In genomic region chr13:113027095-113027494, GRCh38 we compare ENCODE assay signal across 29 cellular contexts. TPM values are rescaled to one million over a fixed set of nuclear protein-coding genes. Genes with fewer than 3 reads are reported as not detected.
"Had no signal": no experiment of that assay in that cellular context is flagged by ENCODE, and none has a peak within 500 bp of the region (broad histone marks: within the 10 kb centered on the region; RNA-seq: fewer than 3 reads in every experiment).

No MANE protein-coding gene starts in this region.

- DNase-seq: activated CD4-positive, alpha-beta memory T cell treated with anti-CD3 and anti-CD28 coated beads, Interleukin-2, amount 10 ng/mL, durations not matched to agents 7 days and 5 days; activated CD4-positive, alpha-beta T cell treated with anti-CD3 and anti-CD28 coated beads, Interleukin-2, amount 50 U/mL, for 1 hour; activated CD4-positive, CD25-positive, alpha-beta regulatory T cell; activated CD8-positive, alpha-beta memory T cell treated with anti-CD3 and anti-CD28 coated beads, Interleukin-2, amount 50 U/mL, for 4 hours; activated gamma-delta T cell treated with Interleukin-2 at 50 U/mL for 16 hours; activated naive CD4-positive, alpha-beta T cell treated with anti-CD3 and anti-CD28 coated beads, Interleukin-2, amount 10 ng/mL, durations not matched to agents 7 days and 5 days; activated naive CD8-positive, alpha-beta T cell treated with anti-CD3 and anti-CD28 coated beads for 36 hours; activated T-cell treated with anti-CD3 and anti-CD28 coated beads, Interleukin-2, amount 50 U/mL, for 72 hours; anterior cingulate cortex; central memory CD4-positive, alpha-beta T cell; cortex of kidney; NCI-H1048; NCI-H2029; NCI-H2107; NCI-H2171 treated with DMSO at 0.1 percent for 48 hours; NCI-H226; NCI-H526; NCI-H774; NK-92 treated with Interleukin-12 subunit alpha and Interleukin-12 subunit beta, amount 100 ng/mL, for 24 hours; OCI-M1; Peyer's patch; Right ventricle myocardium superior; SJCRH30; T-helper 9 cell had no signal

- H3K36me3 Mint-ChIP-seq: activated naive CD4-positive, alpha-beta T cell treated with anti-CD3 and anti-CD28 coated beads, Interleukin-2, amount 10 ng/mL, durations not matched to agents 7 days and 5 days; activated naive CD8-positive, alpha-beta T cell treated with anti-CD3 and anti-CD28 coated beads for 36 hours had no signal

- H3K4me3 Mint-ChIP-seq: activated CD4-positive, alpha-beta memory T cell treated with anti-CD3 and anti-CD28 coated beads, Interleukin-2, amount 10 ng/mL, durations not matched to agents 7 days and 5 days; activated naive CD4-positive, alpha-beta T cell treated with anti-CD3 and anti-CD28 coated beads, Interleukin-2, amount 10 ng/mL, durations not matched to agents 7 days and 5 days; activated naive CD8-positive, alpha-beta T cell treated with anti-CD3 and anti-CD28 coated beads for 36 hours; activated T-cell treated with anti-CD3 and anti-CD28 coated beads, Interleukin-2, amount 50 U/mL, for 72 hours; T-helper 1 cell treated with Interleukin-12 subunit alpha and Interleukin-12 subunit beta and Interleukin-4 antibody, amounts not matched to agents 30 μg/mL and 1 μg/mL, for 36 hours had no signal

- H3K36me3 ChIP-seq: Peyer's patch, SJCRH30 had no signal

- H3K27ac Mint-ChIP-seq: activated CD4-positive, alpha-beta memory T cell treated with anti-CD3 and anti-CD28 coated beads, Interleukin-2, amount 10 ng/mL, durations not matched to agents 7 days and 5 days; activated naive CD4-positive, alpha-beta T cell treated with anti-CD3 and anti-CD28 coated beads, Interleukin-2, amount 10 ng/mL, durations not matched to agents 7 days and 5 days; activated naive CD8-positive, alpha-beta T cell treated with anti-CD3 and anti-CD28 coated beads for 36 hours; activated T-cell treated with anti-CD3 and anti-CD28 coated beads, Interleukin-2, amount 50 U/mL, for 72 hours; activated T-helper 2 cell treated with anti-CD3 and anti-CD28 coated beads, Interferon-gamma antibody, Interleukin-2, Interleukin-4, amounts not matched to agents 10 μg/mL and 5 μg/mL and 100 μg/mL, durations not matched to agents 14 hours and 24 hours and 36 hours; T-helper 1 cell treated with Interleukin-12 subunit alpha and Interleukin-12 subunit beta and Interleukin-4 antibody, amounts not matched to agents 30 μg/mL and 1 μg/mL, for 36 hours had no signal

- H3K4me3 ChIP-seq: Peyer's patch, SJCRH30 had no signal

- H3K4me1 Mint-ChIP-seq: activated CD4-positive, alpha-beta memory T cell treated with anti-CD3 and anti-CD28 coated beads, Interleukin-2, amount 10 ng/mL, durations not matched to agents 7 days and 5 days; activated naive CD4-positive, alpha-beta T cell treated with anti-CD3 and anti-CD28 coated beads, Interleukin-2, amount 10 ng/mL, durations not matched to agents 7 days and 5 days; activated naive CD8-positive, alpha-beta T cell treated with anti-CD3 and anti-CD28 coated beads for 36 hours had no signal

- H3K9me3 Mint-ChIP-seq: activated CD4-positive, alpha-beta memory T cell treated with anti-CD3 and anti-CD28 coated beads, Interleukin-2, amount 10 ng/mL, durations not matched to agents 7 days and 5 days; activated naive CD8-positive, alpha-beta T cell treated with anti-CD3 and anti-CD28 coated beads for 36 hours; activated T-cell treated with anti-CD3 and anti-CD28 coated beads, Interleukin-2, amount 50 U/mL, for 72 hours; activated T-helper 2 cell treated with anti-CD3 and anti-CD28 coated beads, Interferon-gamma antibody, Interleukin-2, Interleukin-4, amounts not matched to agents 10 μg/mL and 5 μg/mL and 100 μg/mL, durations not matched to agents 14 hours and 24 hours and 36 hours; T-helper 1 cell treated with Interleukin-12 subunit alpha and Interleukin-12 subunit beta and Interleukin-4 antibody, amounts not matched to agents 30 μg/mL and 1 μg/mL, for 36 hours had no signal

- H3K4me1 ChIP-seq: Peyer's patch, SJCRH30 had no signal

- H3K27me3 ChIP-seq: Peyer's patch, SJCRH30 had no signal

- H3K9me3 ChIP-seq: Peyer's patch, SJCRH30 had no signal

- FAIRE-seq: bronchial epithelial cell had no signal

- H3K27ac ChIP-seq: Peyer's patch, RWPE1, SJCRH30 had no signal

- H3K27me3 Mint-ChIP-seq: activated CD4-positive, alpha-beta memory T cell treated with anti-CD3 and anti-CD28 coated beads, Interleukin-2, amount 10 ng/mL, durations not matched to agents 7 days and 5 days; activated naive CD4-positive, alpha-beta T cell treated with anti-CD3 and anti-CD28 coated beads, Interleukin-2, amount 10 ng/mL, durations not matched to agents 7 days and 5 days; activated naive CD8-positive, alpha-beta T cell treated with anti-CD3 and anti-CD28 coated beads for 36 hours had no signal

- ATAC-seq: activated T-cell treated with anti-CD3 and anti-CD28 coated beads, Interleukin-2, amount 50 U/mL, for 72 hours had no signal

RNA-seq across cellular contexts. Expression of gene MCF2L, which starts 58.1 kb away (rescaled TPM):
- total RNA-seq: M059J had no signal
